ENCODE assay signal across 8 cellular contexts in genomic region chr14:81170104-81170828, GRCh38. TPM values are rescaled to one million over a fixed set of nuclear protein-coding genes. Genes with fewer than 3 reads are reported as not detected.
DNase-seq lines count a peak whose midpoint lies in the region; ATAC-seq and TF ChIP-seq lines count a peak whose summit lies in the region.

No MANE protein-coding gene starts in this region.

- DNase-seq in GF-D8 (lab: John Stamatoyannopoulos, UW), result peak; percentile 58
- peak; percentile 85 to 92 for DNase-seq in HAP-1 (ENCODE audit: low spot score in 2 of 2)
- DNase-seq in MG63, result peak; percentile 83
- DNase-seq in SHP77 treated with DMSO at 0.1 percent for 48 hours (lab: John Stamatoyannopoulos, UW), result peak; percentile 85
- peak; percentile 60 to 82 (median 71) for DNase-seq in activated naive CD4-positive, alpha-beta T cell (lab: John Stamatoyannopoulos, UW)
- peak; percentile 98 for DNase-seq in superior temporal gyrus (ENCODE audit: extremely low spot score)

- H3K36me3 ChIP-seq in HAP-1 (replicated peaks) (no peaks in the 10 kb centered on the region), MG63 (no peaks in the 10 kb centered on the region), gastroesophageal sphincter (no peaks in the 10 kb centered on the region), neutrophil (no peaks in the 10 kb centered on the region)

- H3K9me3 ChIP-seq in HAP-1 (no peaks in the 10 kb centered on the region), MG63 (no peaks in the 10 kb centered on the region), gastroesophageal sphincter (no peaks in the 10 kb centered on the region), neutrophil (no peaks in the 10 kb centered on the region)

- H3K4me1 ChIP-seq in HAP-1 (peaks cover 11% of the 10 kb centered on the region), gastroesophageal sphincter (peaks cover 0 to 17% (median 2%) of the 10 kb centered on the region in 3 donors), neutrophil (ENCODE audit: control insufficient read depth in 1 of 2, insufficient read depth in 1 of 2, low read depth in 1 of 2, low read length in 1 of 2) (peaks cover 44 to 46% of the 10 kb centered on the region in 2 experiments)

- H3K27me3 ChIP-seq in HAP-1 (ENCODE audit: low read depth), result no peaks in the 10 kb centered on the region
- no peaks in the 10 kb centered on the region for H3K27me3 ChIP-seq in MG63
- no peaks in the 10 kb centered on the region for H3K27me3 ChIP-seq in gastroesophageal sphincter
- no peaks in the 10 kb centered on the region for H3K27me3 ChIP-seq in neutrophil

- in situ Hi-C loops in HAP-1 (cut with MboI; ENCODE audit: low sequenced_read_pairs), result loop anchor here (25.0 kb wide), 1 partner anchor 183 kb away; no protein-coding TSS in a partner anchor

- 0% methylated on average over 6 of the region's 28 CpGs for WGBS in gastroesophageal sphincter (ENCODE audit: low coverage in 1 of 2), 2 donors

- H3K4me3 ChIP-seq in HAP-1 (peak overlapping the region; percentile 35), MG63 (peak overlapping the region; percentile 52), gastroesophageal sphincter (peak overlapping the region; percentile 41 to 68), neutrophil (ENCODE audit: low read depth in 1 of 2, low read length in 1 of 2) (peak overlapping the region; percentile 66 to 77)

- TF ChIP-seq POLR2A in gastroesophageal sphincter (IDR thresholded peaks at IDR 0.05), result peak; percentile 47 to 56

- H3K27ac ChIP-seq in gastroesophageal sphincter (peak overlapping the region; percentile 82 to 96 (median 88)), neutrophil (peak overlapping the region; percentile 91)

- ATAC-seq in gastroesophageal sphincter, result peak; percentile 99

- TF ChIP-seq CTCF in gastroesophageal sphincter (IDR thresholded peaks at IDR 0.05) (peak; percentile 82 to 93 (median 90)), neutrophil (IDR thresholded peaks at IDR 0.05) (peak; percentile 78)

- TF ChIP-seq EP300 in gastroesophageal sphincter (IDR thresholded peaks at IDR 0.05), result no peak

RNA-seq across cellular contexts. Expression of gene GTF2A1, which starts 50.5 kb away (rescaled TPM):
- total RNA-seq in MG63 (2014; rRNA removed; shearing (Covaris generic); ENCODE audit: low replicate concordance), result 16.1 and 22.8 TPM in 2 replicates
- 10 to 100 TPM; 28.0 to 40.0 (median 30.5) TPM for total RNA-seq in gastroesophageal sphincter

Comparison
In these comparisons a context has a peak if more than half of its experiments do, and no peak if none do; other contexts are left out.
1. Peak in every context shown above with its lines: DNase-seq, ATAC-seq, H3K4me3 ChIP-seq and H3K27ac ChIP-seq.